In genomic region chr6:83439201-83439600, GRCh38 we compare ENCODE assay signal across 21 cellular contexts. TPM values are rescaled to one million over a fixed set of nuclear protein-coding genes. Genes with fewer than 3 reads are reported as not detected.
DNase-seq lines count a peak whose midpoint lies in the region; ATAC-seq, FAIRE-seq and TF ChIP-seq lines count a peak whose summit lies in the region.
"Had no signal": no experiment of that assay in that cellular context is flagged by ENCODE, and none has a peak within 500 bp of the region (broad histone marks: within the 10 kb centered on the region; RNA-seq: fewer than 3 reads in every experiment).

No MANE protein-coding gene starts in this region.

- WGBS in K562 (ENCODE audit: insufficient coverage, low coverage, missing lambda C conversion rate), result 20% methylated on average over 2 of the region's 2 CpGs

- no peak overlapping the region for H3K27ac Mint-ChIP-seq in GM23338
- H3K27ac Mint-ChIP-seq: CD4-positive, alpha-beta memory T cell; CD4-positive, CD25-positive, alpha-beta regulatory T cell; CD8-positive, alpha-beta memory T cell had no signal

- no peak overlapping the region for H3K9ac ChIP-seq in K562 (ENCODE audit: insufficient read depth in 1 of 2, low read depth in 2 of 2, low read length in 2 of 2)
- H3K9ac ChIP-seq: BLaER1 had no signal

- no peaks in the 10 kb centered on the region for H3K9me1 ChIP-seq in K562 (ENCODE audit: control insufficient read depth, insufficient read depth, low read length)

- H3K4me3 ChIP-seq in GM23338 (no peak overlapping the region), K562 (no peak overlapping the region)
- H3K4me3 ChIP-seq: BLaER1 had no signal

- H3K27me3 Mint-ChIP-seq in GM23338 (ENCODE audit: insufficient read depth, low read depth, poor library complexity), result peaks cover 2% of the 10 kb centered on the region
- H3K27me3 Mint-ChIP-seq: CD4-positive, alpha-beta memory T cell; CD8-positive, alpha-beta memory T cell had no signal

- TF ChIP-seq CTCF in GM23338 (conservative IDR thresholded peaks at IDR 0.05; ENCODE audit: low read depth in 2 of 2) (no peak), K562 (IDR thresholded peaks at IDR 0.05 in 2 of 3, conservative IDR thresholded peaks at IDR 0.05 in 1 of 3; ENCODE audit: insufficient read depth in 2 of 3, low read depth in 1 of 3, low read length in 3 of 3) (no peak)

- H3F3A ChIP-seq in GM23338 (replicated peaks; ENCODE audit: low read depth), result no peaks in the 10 kb centered on the region

- H4K20me1 ChIP-seq in GM23338 (replicated peaks; ENCODE audit: insufficient read depth), result no peaks in the 10 kb centered on the region
- no peaks in the 10 kb centered on the region for H4K20me1 ChIP-seq in K562 (replicated peaks; ENCODE audit: control insufficient read depth, insufficient read depth, low read length)
- H4K20me1 ChIP-seq: BLaER1 had no signal

- no peak for TF ChIP-seq POLR2A in K562 (conservative IDR thresholded peaks at IDR 0.05)

- no peak for FAIRE-seq in K562 (lab: Jason Lieb, UNC)
- FAIRE-seq: D721Med, GM12891 had no signal

- H3K27ac ChIP-seq in GM23338 (ENCODE audit: low read depth), result no peak overlapping the region
- H3K27ac ChIP-seq in K562 (ENCODE audit: extremely low read depth, low read depth, low read length), result no peak overlapping the region
- H3K27ac ChIP-seq: BLaER1 had no signal

- H3K79me2 ChIP-seq in GM23338 (replicated peaks; ENCODE audit: insufficient read depth) (no peaks in the 10 kb centered on the region), K562 (ENCODE audit: control insufficient read depth, insufficient read depth, low read length) (no peaks in the 10 kb centered on the region)

- H3K27me3 ChIP-seq in GM23338 (ENCODE audit: insufficient read depth), result no peaks in the 10 kb centered on the region
- H3K27me3 ChIP-seq in K562 (ENCODE audit: control insufficient read depth in 2 of 2, insufficient read depth in 2 of 2, low read length in 2 of 2), result no peaks in the 10 kb centered on the region
- H3K27me3 ChIP-seq: BE2C, BLaER1 had no signal

- 0 out of 2 replicates have a peak overlapping the region, but pooled peaks have one; percentile 38 for H2AFZ ChIP-seq in GM23338
- H2AFZ ChIP-seq in K562 (ENCODE audit: low read depth, low read length), result 0 out of 2 replicates have a peak overlapping the region, but pooled peaks have one; percentile 1

- peaks cover 13% of the 10 kb centered on the region; the same call in 2 of the 3 replicates for H3K4me1 Mint-ChIP-seq in GM23338
- H3K4me1 Mint-ChIP-seq: CD4-positive, alpha-beta memory T cell; CD4-positive, CD25-positive, alpha-beta regulatory T cell; CD8-positive, alpha-beta memory T cell had no signal

- in situ Hi-C loops in K562 (cut with MboI), result no loop called here

- peaks cover 6% of the 10 kb centered on the region; the same call in 1 of the 2 replicates for H3K4me1 ChIP-seq in GM23338 (ENCODE audit: insufficient read depth)
- H3K4me1 ChIP-seq in K562 (replicated peaks in 1 of 2; ENCODE audit: control insufficient read depth in 2 of 2, insufficient read depth in 2 of 2, low read length in 2 of 2), result no peaks in the 10 kb centered on the region; a peak in 1 of 5 replicates
- H3K4me1 ChIP-seq: BE2C, BLaER1 had no signal

- peaks cover 4% of the 10 kb centered on the region; the same call in 1 of the 2 replicates for H3K9me2 ChIP-seq in GM23338 (ENCODE audit: insufficient read depth)

- H3K36me3 ChIP-seq in GM23338 (ENCODE audit: insufficient read depth) (no peaks in the 10 kb centered on the region), K562 (ENCODE audit: control insufficient read depth, insufficient read depth, low read length) (no peaks in the 10 kb centered on the region)
- H3K36me3 ChIP-seq: BE2C, BLaER1 had no signal

- DNase-seq in GM23338 (ENCODE audit: low spot score) (no peak), K562 (ENCODE audit: extremely low read depth in 1 of 4, low spot score in 3 of 4) (no peak), sciatic nerve (ENCODE audit: low spot score) (no peak), cerebellar cortex (ENCODE audit: low spot score) (no peak)
- DNase-seq in activated CD4-positive, alpha-beta T cell treated with anti-CD3 and anti-CD28 coated beads, Interleukin-2, amount 50 U/mL, for 1 hour, result no peak
- DNase-seq: 8988T; ACHN; BE2C; C1 segment of cervical spinal cord; Caco-2; Calu3; CD4-positive, alpha-beta memory T cell; CD4-positive, CD25-positive, alpha-beta regulatory T cell; CD8-positive, alpha-beta memory T cell; DMS79 treated with DMSO at 0.1 percent for 48 hours; GF-D8 had no signal

- ATAC-seq in GM23338 (no peak), K562 (no peak), sciatic nerve (peak; percentile 32), GM18907 (IDR thresholded peaks at IDR 0.05; ENCODE audit: unreplicated experiment) (no peak), HG02763 (IDR thresholded peaks at IDR 0.05; ENCODE audit: unreplicated experiment) (no peak)

- H3K4me3 Mint-ChIP-seq in GM23338, result no peak overlapping the region
- H3K4me3 Mint-ChIP-seq: CD4-positive, alpha-beta memory T cell; CD4-positive, CD25-positive, alpha-beta regulatory T cell; CD8-positive, alpha-beta memory T cell had no signal

- no TSS peak for BruUV-seq in K562 (replicated peaks; lab: Mats Ljungman, UMichigan)

- no peaks in the 10 kb centered on the region for H3K9me3 Mint-ChIP-seq in GM23338
- H3K9me3 Mint-ChIP-seq: CD8-positive, alpha-beta memory T cell had no signal

- intact Hi-C loops in K562 (cut with micrococcal nuclease), result no loop called here
- intact Hi-C loops in sciatic nerve (cut with DNase I), result no loop called here

- H3K36me3 Mint-ChIP-seq in GM23338 (ENCODE audit: low read depth), result no peaks in the 10 kb centered on the region
- H3K36me3 Mint-ChIP-seq: CD4-positive, alpha-beta memory T cell; CD4-positive, CD25-positive, alpha-beta regulatory T cell; CD8-positive, alpha-beta memory T cell had no signal

- no peak overlapping the region for H3K4me2 ChIP-seq in GM23338
- no peak overlapping the region for H3K4me2 ChIP-seq in K562 (ENCODE audit: insufficient read depth, low read length)
- H3K4me2 ChIP-seq: BLaER1 had no signal

- H3K9me3 ChIP-seq in K562 (replicated peaks; ENCODE audit: control insufficient read depth, insufficient read depth, low read depth, low read length), result no peaks in the 10 kb centered on the region
- H3K9me3 ChIP-seq: BE2C, BLaER1, Caco-2 had no signal

- POLR2A ChIA-PET in K562 (lab: Yijun Ruan, JAX), result no interaction called here

- no peak for TF ChIP-seq RAD21 in K562 (CRISPR knock-in tag; conservative IDR thresholded peaks at IDR 0.05 in 1 of 2, IDR thresholded peaks at IDR 0.05 in 1 of 2)

- TF ChIP-seq EP300 in K562 (IDR thresholded peaks at IDR 0.05; ENCODE audit: low read length), result no peak

- CTCF ChIA-PET in K562 (lab: Yijun Ruan, JAX; ENCODE audit: low intra/inter-chr PET ratio), result no interaction called here

TF ChIP-seq in GM23338, 12 proteins besides CTCF, POLR2A, EP300 and RAD21 (continues in another document):
- TF ChIP-seq EZH2phosphoT487 (IDR thresholded peaks at IDR 0.05; ENCODE audit: unreplicated experiment) (no peak), ZNF331 (CRISPR knock-in tag; IDR thresholded peaks at IDR 0.05; ENCODE audit: low read depth) (no peak), STAT1 (IDR thresholded peaks at IDR 0.05; ENCODE audit: unreplicated experiment) (no peak), ETS1 (IDR thresholded peaks at IDR 0.05) (no peak)

TF ChIP-seq in K562, 482 proteins besides CTCF, POLR2A, EP300 and RAD21:
- TF ChIP-seq ARID1B (IDR thresholded peaks at IDR 0.05) (no peak), HMBOX1 (IDR thresholded peaks at IDR 0.05) (peak; percentile 50), SIN3B (IDR thresholded peaks at IDR 0.05; ENCODE audit: low read depth) (no peak), TCF7 (IDR thresholded peaks at IDR 0.05; ENCODE audit: borderline replicate concordance) (no peak), CXXC5 (CRISPR knock-in tag; IDR thresholded peaks at IDR 0.05) (no peak), ETS2 (tag; IDR thresholded peaks at IDR 0.05; ENCODE audit: borderline replicate concordance, poor library complexity, severe bottlenecking) (no peak), NEUROD1 (IDR thresholded peaks at IDR 0.05; ENCODE audit: borderline replicate concordance, low read depth, low read length, partially characterized antibody) (no peak)
TF ChIP-seq in K562: peak in this region for 1.

RNA-seq across cellular contexts. Expression of gene ME1, which starts 8.3 kb away (rescaled TPM):
- 5.9 and 8.0 TPM in 2 replicates for total RNA-seq in GM23338 (2014; rRNA removed; shearing (Covaris generic))
- 6.4 and 6.7 TPM in 2 replicates for polyA plus RNA-seq in GM23338 (2016; fragmentation: Nextera tagmentation; extraction: Ambion mirVana)
- 5.8 and 16.1 TPM in 2 replicates for total RNA-seq in K562 (2011; cell fraction: chromatin; rRNA removed; ENCODE audit: low replicate concordance)
- total RNA-seq in K562 (2011; cell fraction: nucleolus; rRNA removed), result 2.7 and 3.7 TPM in 2 replicates
- total RNA-seq in K562 (2011; cell fraction: nucleoplasm; rRNA removed), result 5.9 and 8.2 TPM in 2 replicates
- 4.0 and 4.8 TPM in 2 replicates for total RNA-seq in K562 (2014; rRNA removed)
- 9.5 and 11.7 TPM in 2 replicates for total RNA-seq in K562 (2014; rRNA removed; fragmentation: Illumina TruSeq; extraction: Trizol)
- total RNA-seq in K562 (2015; rRNA removed; fragmentation: Illumina TruSeq; extraction: Trizol), result 5.4 and 5.5 TPM in 2 replicates
- 10.0 and 10.4 TPM in 2 replicates for total RNA-seq in K562 (2021)
- 5.1 and 6.9 TPM in 2 replicates for polyA plus RNA-seq in K562 (2011; rRNA removed)
- 1.6 and 3.2 TPM in 2 replicates for polyA plus RNA-seq in K562 (2011; cell fraction: cytosol; rRNA removed)
- 5.1 and 6.5 TPM in 2 replicates for polyA plus RNA-seq in K562 (2011; cell fraction: nucleus; rRNA removed)
- polyA plus RNA-seq in K562 (2012), result 7.7 and 7.8 TPM in 2 replicates
- polyA plus RNA-seq in K562 (2014; fragmentation: Illumina TruSeq; extraction: Trizol), result 9.6 and 10.3 TPM in 2 replicates
- polyA plus RNA-seq in K562 (2014; fragmentation: Nextera tagmentation; extraction: Ambion mirVana), result 1 to 10 TPM; 3.2 to 3.7 TPM
- 3.1 and 4.2 TPM in 2 replicates for polyA plus RNA-seq in K562 (2014; rRNA removed)
- 7.1 and 8.7 TPM in 2 replicates for polyA minus RNA-seq in K562 (2011; rRNA and poly(A)+ RNA removed)
- 5.3 and 7.0 TPM in 2 replicates for polyA minus RNA-seq in K562 (2011; cell fraction: cytosol; rRNA and poly(A)+ RNA removed)
- polyA minus RNA-seq in K562 (2011; cell fraction: nucleus; rRNA and poly(A)+ RNA removed), result 3.6 and 5.0 TPM in 2 replicates
- 30.5 TPM for total RNA-seq in sciatic nerve
- total RNA-seq: CD4-positive, CD25-positive, alpha-beta regulatory T cell had no signal
- polyA plus RNA-seq: CD4-positive, CD25-positive, alpha-beta regulatory T cell had no signal
